ENCODE assay signal across 16 cellular contexts in the genomic region with DNA sequence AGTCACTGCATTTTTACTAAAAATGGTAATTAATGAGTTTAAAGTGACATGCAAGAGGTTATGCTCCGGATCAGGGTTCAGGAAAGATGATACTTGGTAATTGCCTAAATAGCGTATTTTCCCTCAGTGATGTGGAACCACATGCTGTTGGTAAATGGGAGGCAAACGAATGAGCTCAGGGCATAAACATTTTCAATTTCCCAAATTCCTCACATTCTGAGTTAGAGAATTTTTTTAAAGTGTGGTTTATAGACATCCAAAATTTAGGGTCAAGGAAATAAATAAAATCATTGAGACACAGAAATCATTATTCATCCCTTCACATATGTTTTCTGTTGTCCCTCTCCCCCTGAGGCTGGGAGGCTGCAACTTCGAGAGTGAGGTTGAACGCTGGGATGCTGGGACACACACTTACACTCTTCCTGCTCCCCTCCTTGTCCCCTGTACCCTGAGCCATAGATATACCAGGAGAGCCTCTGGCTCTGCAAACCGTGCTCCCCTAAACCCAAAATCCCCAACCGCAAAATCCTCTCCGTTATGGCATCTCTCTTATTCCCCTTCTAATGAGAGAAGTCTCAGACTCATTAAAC. TPM values are rescaled to one million over a fixed set of nuclear protein-coding genes. Genes with fewer than 3 reads are reported as not detected.
"Had no signal": no experiment of that assay in that cellular context is flagged by ENCODE, and none has a peak within 500 bp of the region (broad histone marks: within the 10 kb centered on the region; RNA-seq: fewer than 3 reads in every experiment).

No MANE protein-coding gene starts in this region.

- H3K9me3 ChIP-seq: ascending aorta, prostate gland, sigmoid colon had no signal

- H3K4me1 ChIP-seq: ascending aorta, prostate gland had no signal

- H3K36me3 Mint-ChIP-seq: activated CD8-positive, alpha-beta memory T cell treated with anti-CD3 and anti-CD28 coated beads, Interleukin-2, amount 10 ng/mL, durations not matched to agents 7 days and 5 days; immature natural killer cell; natural killer cell treated with Interleukin-12 subunit alpha and Interleukin-12 subunit beta and Interleukin-15 and Interleukin-18, amount 100 ng/mL, for 72 hours; type B pancreatic cell had no signal

- H3K27ac ChIP-seq: ascending aorta, prostate gland had no signal

- DNase-seq: activated CD4-positive, alpha-beta T cell treated with anti-CD3 and anti-CD28 coated beads, Interleukin-2, amount 50 U/mL, for 48 hours; activated CD8-positive, alpha-beta memory T cell treated with anti-CD3 and anti-CD28 coated beads, Interleukin-2, amount 10 ng/mL, durations not matched to agents 7 days and 5 days; activated naive CD4-positive, alpha-beta T cell; activated T-cell treated with anti-CD3 and anti-CD28 coated beads, Interleukin-2, amount 50 U/mL, for 48 hours; immature natural killer cell; mammary epithelial cell; nucleus accumbens; sigmoid colon; stimulated activated CD4-positive, alpha-beta T cell treated with anti-CD3 and anti-CD28 coated beads, Interleukin-2, amount 100 ng/mL, for 24 hours; stimulated activated naive B cell treated with anti-CD40 and anti-IgM and Interleukin-4, amounts not matched to agents 10 μg/mL and 1 μg/mL and 100 μg/mL, for 72 hours had no signal

- H3K27me3 ChIP-seq: ascending aorta had no signal

- H3K4me1 Mint-ChIP-seq: activated CD8-positive, alpha-beta memory T cell treated with anti-CD3 and anti-CD28 coated beads, Interleukin-2, amount 10 ng/mL, durations not matched to agents 7 days and 5 days; immature natural killer cell; stimulated activated naive B cell treated with anti-CD40 and anti-IgM and Interleukin-4, amounts not matched to agents 10 μg/mL and 1 μg/mL and 100 μg/mL, for 72 hours had no signal

- ATAC-seq: activated CD4-positive, CD25-positive, alpha-beta regulatory T cell treated with anti-CD3 and anti-CD28 coated beads, Interleukin-2, amount 50 U/mL, for 24 hours; activated CD8-positive, alpha-beta memory T cell treated with anti-CD3 and anti-CD28 coated beads, Interleukin-2, amount 10 ng/mL, durations not matched to agents 7 days and 5 days; natural killer cell treated with Interleukin-12 subunit alpha and Interleukin-12 subunit beta and Interleukin-15 and Interleukin-18, amount 100 ng/mL, for 72 hours; stimulated activated naive B cell treated with anti-CD40 and anti-IgM and Interleukin-4, amounts not matched to agents 10 μg/mL and 1 μg/mL and 100 μg/mL, for 72 hours had no signal

- H3K27ac Mint-ChIP-seq: activated CD8-positive, alpha-beta memory T cell treated with anti-CD3 and anti-CD28 coated beads, Interleukin-2, amount 10 ng/mL, durations not matched to agents 7 days and 5 days; immature natural killer cell; natural killer cell treated with Interleukin-12 subunit alpha and Interleukin-12 subunit beta and Interleukin-15 and Interleukin-18, amount 100 ng/mL, for 72 hours; type B pancreatic cell had no signal

- H3K4me3 Mint-ChIP-seq: activated CD8-positive, alpha-beta memory T cell treated with anti-CD3 and anti-CD28 coated beads, Interleukin-2, amount 10 ng/mL, durations not matched to agents 7 days and 5 days; immature natural killer cell; natural killer cell treated with Interleukin-12 subunit alpha and Interleukin-12 subunit beta and Interleukin-15 and Interleukin-18, amount 100 ng/mL, for 72 hours; stimulated activated naive B cell treated with anti-CD40 and anti-IgM and Interleukin-4, amounts not matched to agents 10 μg/mL and 1 μg/mL and 100 μg/mL, for 72 hours; type B pancreatic cell had no signal

- H3K4me3 ChIP-seq: ascending aorta, prostate gland, sigmoid colon had no signal

- H3K36me3 ChIP-seq: ascending aorta, prostate gland, sigmoid colon had no signal

RNA-seq across cellular contexts. Expression of a gene that starts 21.6 kb away (rescaled TPM):
- total RNA-seq: bronchial epithelial cell; mammary epithelial cell; natural killer cell treated with Interleukin-12 subunit alpha and Interleukin-12 subunit beta and Interleukin-15 and Interleukin-18, amount 100 ng/mL, for 72 hours had no signal
